ENCODE assay signal across 9 cellular contexts in the genomic region with DNA sequence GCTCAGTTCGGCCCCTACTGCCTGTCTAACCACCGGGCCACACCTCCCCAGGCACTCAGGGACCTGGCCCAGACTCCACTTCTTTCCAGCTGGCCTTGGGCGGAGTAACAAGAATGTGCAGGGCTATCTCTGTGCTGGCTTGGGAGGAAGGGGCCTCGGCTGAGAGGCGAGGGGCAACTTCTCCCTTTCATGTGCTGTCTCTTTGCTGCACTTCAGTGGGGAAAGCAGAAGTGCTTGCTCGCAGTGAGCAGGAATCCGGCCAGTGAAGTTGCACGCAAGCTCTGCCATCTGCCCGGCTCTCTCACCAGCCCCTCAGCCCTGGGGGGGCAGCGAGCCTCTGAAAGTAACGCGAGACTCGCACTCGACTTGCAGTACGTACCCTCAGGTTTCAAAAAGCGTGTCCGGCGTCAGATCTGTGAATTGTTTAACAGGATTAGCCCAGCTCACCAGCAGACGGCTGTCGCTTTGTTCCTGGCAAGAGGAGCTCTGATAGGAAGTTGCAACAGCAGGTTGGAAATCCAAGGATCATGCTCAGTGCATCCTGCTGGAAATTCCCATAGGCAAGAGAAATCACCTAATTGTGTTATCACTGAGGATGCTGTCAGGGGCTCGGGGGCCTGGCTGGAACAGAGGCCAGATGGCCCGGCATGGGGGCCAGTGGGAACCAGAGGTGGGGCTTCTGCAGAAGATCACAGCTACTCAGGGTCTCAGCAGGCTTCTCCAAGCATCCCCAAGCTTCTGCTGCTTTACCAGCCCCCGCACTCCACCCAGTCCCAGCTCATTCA.
A peak's percentile ranks its signal among the peaks of the same experiment; 100 is the strongest.
DNase-seq lines count a peak whose midpoint lies in the region; ATAC-seq and TF ChIP-seq lines count a peak whose summit lies in the region.
"Had no signal": no experiment of that assay in that cellular context is flagged by ENCODE, and none has a peak within 500 bp of the region (broad histone marks: within the 10 kb centered on the region; RNA-seq: fewer than 3 reads in every experiment).

No MANE protein-coding gene starts in this region.

- no peaks in the 10 kb centered on the region for H3K9me3 ChIP-seq in right atrium auricular region
- H3K9me3 ChIP-seq in hepatocyte (ENCODE audit: low read depth), result no peaks in the 10 kb centered on the region

- H3K4me1 Mint-ChIP-seq in stimulated activated naive CD8-positive, alpha-beta T cell treated with anti-CD3 and anti-CD28 coated beads, Interleukin-15, amount 100 ng/mL, for 72 hours, result peaks cover 8% of the 10 kb centered on the region
- H3K4me1 Mint-ChIP-seq in WTC11, result peaks cover 47% of the 10 kb centered on the region
- no peaks in the 10 kb centered on the region for H3K4me1 Mint-ChIP-seq in activated CD4-positive, alpha-beta memory T cell treated with anti-CD3 and anti-CD28 coated beads, Interleukin-2, amount 10 ng/mL, durations not matched to agents 7 days and 5 days
- H3K4me1 Mint-ChIP-seq: activated CD8-positive, alpha-beta memory T cell treated with anti-CD3 and anti-CD28 coated beads, Interleukin-2, amount 10 ng/mL, durations not matched to agents 7 days and 5 days had no signal

- peaks cover 34% of the 10 kb centered on the region for H3K27me3 Mint-ChIP-seq in stimulated activated naive CD8-positive, alpha-beta T cell treated with anti-CD3 and anti-CD28 coated beads, Interleukin-15, amount 100 ng/mL, for 72 hours
- no peaks in the 10 kb centered on the region; the same call in 1 of the 2 replicates for H3K27me3 Mint-ChIP-seq in WTC11 (ENCODE audit: low read depth)
- H3K27me3 Mint-ChIP-seq in activated CD4-positive, alpha-beta memory T cell treated with anti-CD3 and anti-CD28 coated beads, Interleukin-2, amount 10 ng/mL, durations not matched to agents 7 days and 5 days, result peaks cover 11% of the 10 kb centered on the region

- DNase-seq in Right ventricle myocardium inferior (ENCODE audit: missing footprints), result peak; percentile 75
- DNase-seq in right atrium auricular region (ENCODE audit: low spot score), result no peak
- DNase-seq in SKM-1 treated with dmso at 0.1 percent for 144 hours (lab: John Stamatoyannopoulos, UW; ENCODE audit: unreplicated experiment), result peak; percentile 51
- peak; percentile 62 for DNase-seq in hepatocyte (ENCODE audit: low spot score)
- no peak for DNase-seq in stimulated activated naive CD8-positive, alpha-beta T cell treated with anti-CD3 and anti-CD28 coated beads, Interleukin-15, amount 100 ng/mL, for 72 hours
- DNase-seq in WTC11 (ENCODE audit: low spot score), result no peak
- DNase-seq in NK-92 (lab: John Stamatoyannopoulos, UW; ENCODE audit: unreplicated experiment), result no peak
- DNase-seq in activated CD4-positive, alpha-beta memory T cell treated with anti-CD3 and anti-CD28 coated beads, Interleukin-2, amount 10 ng/mL, durations not matched to agents 7 days and 5 days, result no peak
- DNase-seq: activated CD8-positive, alpha-beta memory T cell treated with anti-CD3 and anti-CD28 coated beads, Interleukin-2, amount 10 ng/mL, durations not matched to agents 7 days and 5 days had no signal

- H3K36me3 Mint-ChIP-seq in WTC11, result no peaks in the 10 kb centered on the region
- H3K36me3 Mint-ChIP-seq in activated CD4-positive, alpha-beta memory T cell treated with anti-CD3 and anti-CD28 coated beads, Interleukin-2, amount 10 ng/mL, durations not matched to agents 7 days and 5 days (ENCODE audit: low read depth), result no peaks in the 10 kb centered on the region
- H3K36me3 Mint-ChIP-seq: activated CD8-positive, alpha-beta memory T cell treated with anti-CD3 and anti-CD28 coated beads, Interleukin-2, amount 10 ng/mL, durations not matched to agents 7 days and 5 days had no signal

- no peak overlapping the region for H3K4me3 Mint-ChIP-seq in stimulated activated naive CD8-positive, alpha-beta T cell treated with anti-CD3 and anti-CD28 coated beads, Interleukin-15, amount 100 ng/mL, for 72 hours
- H3K4me3 Mint-ChIP-seq in WTC11, result no peak overlapping the region
- no peak overlapping the region for H3K4me3 Mint-ChIP-seq in activated CD4-positive, alpha-beta memory T cell treated with anti-CD3 and anti-CD28 coated beads, Interleukin-2, amount 10 ng/mL, durations not matched to agents 7 days and 5 days
- H3K4me3 Mint-ChIP-seq: activated CD8-positive, alpha-beta memory T cell treated with anti-CD3 and anti-CD28 coated beads, Interleukin-2, amount 10 ng/mL, durations not matched to agents 7 days and 5 days had no signal

- no peak overlapping the region for H3K27ac ChIP-seq in right atrium auricular region
- H3K27ac ChIP-seq in hepatocyte, result no peak overlapping the region

- peak overlapping the region in 1 of 2 donors; percentile 16 for H3K4me3 ChIP-seq in right atrium auricular region
- no peak overlapping the region for H3K4me3 ChIP-seq in hepatocyte

- H3K4me1 ChIP-seq in right atrium auricular region (no peaks in the 10 kb centered on the region), hepatocyte (ENCODE audit: insufficient read depth) (no peaks in the 10 kb centered on the region)

- no peaks in the 10 kb centered on the region for H4K20me1 ChIP-seq in hepatocyte (ENCODE audit: insufficient read depth, poor library complexity, severe bottlenecking)

- peak overlapping the region; percentile 9 for H2AFZ ChIP-seq in hepatocyte

- H3K27me3 ChIP-seq in right atrium auricular region, result no peaks in the 10 kb centered on the region
- H3K27me3 ChIP-seq in hepatocyte, result peaks cover 3% of the 10 kb centered on the region

- WGBS in hepatocyte (ENCODE audit: low lambda C conversion rate, missing lambda C conversion rate), result 40% methylated on average over 23 of the region's 23 CpGs

- POLR2A ChIA-PET in WTC11 (lab: Charles Lee), result no interaction called here
- POLR2A ChIA-PET in activated CD4-positive, alpha-beta memory T cell treated with anti-CD3 and anti-CD28 coated beads, Interleukin-2, amount 10 ng/mL, durations not matched to agents 7 days and 5 days (lab: Charles Lee), result no interaction called here

- ATAC-seq in Right ventricle myocardium inferior, result peak; percentile 65
- ATAC-seq in stimulated activated naive CD8-positive, alpha-beta T cell treated with anti-CD3 and anti-CD28 coated beads, Interleukin-15, amount 100 ng/mL, for 72 hours, result no peak
- ATAC-seq in WTC11, result no peak
- ATAC-seq: activated CD8-positive, alpha-beta memory T cell treated with anti-CD3 and anti-CD28 coated beads, Interleukin-2, amount 10 ng/mL, durations not matched to agents 7 days and 5 days had no signal

- CTCF ChIA-PET in WTC11 (lab: Charles Lee), result interaction anchor here (0.6 to 1.4 kb wide), 3 partner anchors 25 to 356 kb away, joined by 3 to 11 read pairs (median 5); no protein-coding TSS in a partner anchor
- CTCF ChIA-PET in activated CD4-positive, alpha-beta memory T cell treated with anti-CD3 and anti-CD28 coated beads, Interleukin-2, amount 10 ng/mL, durations not matched to agents 7 days and 5 days (lab: Charles Lee), result no interaction called here

- no peaks in the 10 kb centered on the region for H3K9me2 ChIP-seq in hepatocyte (replicated peaks; ENCODE audit: insufficient read depth)

- peak overlapping the region; percentile 67 for H3K4me2 ChIP-seq in hepatocyte

- no peaks in the 10 kb centered on the region for H3K9me3 Mint-ChIP-seq in stimulated activated naive CD8-positive, alpha-beta T cell treated with anti-CD3 and anti-CD28 coated beads, Interleukin-15, amount 100 ng/mL, for 72 hours
- H3K9me3 Mint-ChIP-seq in WTC11, result no peaks in the 10 kb centered on the region
- H3K9me3 Mint-ChIP-seq in activated CD4-positive, alpha-beta memory T cell treated with anti-CD3 and anti-CD28 coated beads, Interleukin-2, amount 10 ng/mL, durations not matched to agents 7 days and 5 days, result no peaks in the 10 kb centered on the region

- no peak overlapping the region for H3K27ac Mint-ChIP-seq in stimulated activated naive CD8-positive, alpha-beta T cell treated with anti-CD3 and anti-CD28 coated beads, Interleukin-15, amount 100 ng/mL, for 72 hours
- no peak overlapping the region; the same call in 1 of the 2 replicates for H3K27ac Mint-ChIP-seq in WTC11
- no peak overlapping the region for H3K27ac Mint-ChIP-seq in activated CD4-positive, alpha-beta memory T cell treated with anti-CD3 and anti-CD28 coated beads, Interleukin-2, amount 10 ng/mL, durations not matched to agents 7 days and 5 days
- H3K27ac Mint-ChIP-seq: activated CD8-positive, alpha-beta memory T cell treated with anti-CD3 and anti-CD28 coated beads, Interleukin-2, amount 10 ng/mL, durations not matched to agents 7 days and 5 days had no signal

- TF ChIP-seq CTCF in right atrium auricular region (IDR thresholded peaks at IDR 0.05) (no peak), hepatocyte (IDR thresholded peaks at IDR 0.05; ENCODE audit: poor library complexity) (no peak), WTC11 (IDR thresholded peaks at IDR 0.05) (no peak)

- intact Hi-C loops in Right ventricle myocardium inferior (cut with DNase I), result no loop called here

- no peaks in the 10 kb centered on the region for H3K79me2 ChIP-seq in hepatocyte

- H3K36me3 ChIP-seq in right atrium auricular region (no peaks in the 10 kb centered on the region), hepatocyte (replicated peaks; ENCODE audit: insufficient read depth, low read depth) (no peaks in the 10 kb centered on the region)

Comparison
In these comparisons a context has a peak if more than half of its experiments do, and no peak if none do; other contexts are left out.
1. DNase-seq: peak in Right ventricle myocardium inferior (single experiment), SKM-1 treated with dmso at 0.1 percent for 144 hours (single experiment) and hepatocyte (single experiment); none in right atrium auricular region (single experiment), stimulated activated naive CD8-positive, alpha-beta T cell treated with anti-CD3 and anti-CD28 coated beads, Interleukin-15, amount 100 ng/mL, for 72 hours (0 of 2), WTC11 (single experiment), NK-92 (single experiment) and activated CD4-positive, alpha-beta memory T cell treated with anti-CD3 and anti-CD28 coated beads, Interleukin-2, amount 10 ng/mL, durations not matched to agents 7 days and 5 days (single experiment).